In the genomic region with DNA sequence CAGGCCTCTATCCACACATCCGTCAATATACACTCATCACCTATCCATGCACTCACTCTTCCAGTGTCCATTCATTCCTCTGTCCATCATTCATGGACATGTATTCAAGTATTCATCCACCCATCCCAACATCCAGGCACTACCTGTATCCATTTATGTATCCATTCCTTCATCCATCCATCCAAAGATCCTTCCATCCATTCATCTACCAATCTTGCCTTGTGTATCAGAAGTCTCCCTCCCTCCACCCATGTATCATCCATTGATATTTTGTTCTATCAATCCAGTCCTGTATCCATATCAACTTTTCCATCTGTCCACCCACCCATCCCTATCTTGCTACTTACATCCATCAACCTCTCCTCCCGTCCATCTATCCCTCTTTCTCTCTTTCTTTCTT, we compare ENCODE assay signal across 31 cellular contexts. TPM values are rescaled to one million over a fixed set of nuclear protein-coding genes. Genes with fewer than 3 reads are reported as not detected.
"Had no signal": no experiment of that assay in that cellular context is flagged by ENCODE, and none has a peak within 500 bp of the region (broad histone marks: within the 10 kb centered on the region; RNA-seq: fewer than 3 reads in every experiment).

No MANE protein-coding gene starts in this region.

- H3K27ac Mint-ChIP-seq: activated B cell treated with CpG ODN at 0.5 μM for 24 hours; activated CD4-positive, alpha-beta memory T cell treated with anti-CD3 and anti-CD28 coated beads for 36 hours; activated CD4-positive, alpha-beta T cell treated with anti-CD3 and anti-CD28 coated beads, Interleukin-2, amount 10 ng/mL, durations not matched to agents 24 days and 14 days; activated CD8-positive, alpha-beta T cell treated with anti-CD3 and anti-CD28 coated beads for 36 hours; activated naive CD4-positive, alpha-beta T cell treated with anti-CD3 and anti-CD28 coated beads, Interleukin-2, amount 50 U/mL, for 72 hours; activated naive CD8-positive, alpha-beta T cell treated with anti-CD3 and anti-CD28 coated beads for 36 hours; activated T-cell treated with anti-CD3 and anti-CD28 coated beads, Interleukin-2, amount 50 U/mL, for 72 hours; activated T-helper 1 cell treated with anti-CD3 and anti-CD28 coated beads, Interleukin-12 subunit alpha, Interleukin-12 subunit beta, Interleukin-2, Interleukin-4 antibody, amounts not matched to agents 30 ng/mL and 10 ng/mL and 1 ng/mL, durations not matched to agents 14 hours and 24 hours and 36 hours; activated T-helper 17 cell treated with anti-CD3 and anti-CD28 coated beads, Interleukin-2, amount 50 U/mL, for 72 hours; T-cell; T-helper 1 cell treated with Interleukin-12 subunit alpha and Interleukin-12 subunit beta and Interleukin-4 antibody, amounts not matched to agents 30 μg/mL and 1 μg/mL, for 36 hours; T-helper 2 cell treated with Interferon-gamma antibody and Interleukin-4, amounts not matched to agents 5 μg/mL and 100 μg/mL, for 36 hours had no signal

- H3K27me3 ChIP-seq: body of pancreas had no signal

- H3K4me1 ChIP-seq: breast epithelium had no signal

- DNase-seq: activated B cell treated with CpG ODN at 0.5 μM for 24 hours; activated CD4-positive, alpha-beta memory T cell treated with anti-CD3 and anti-CD28 coated beads for 36 hours; activated CD4-positive, alpha-beta T cell treated with anti-CD3 and anti-CD28 coated beads for 4 hours; activated CD4-positive, alpha-beta T cell treated with anti-CD3 and anti-CD28 coated beads, Interleukin-2, amount 10 ng/mL, durations not matched to agents 24 days and 14 days; activated CD4-positive, alpha-beta T cell treated with anti-CD3 and anti-CD28 coated beads, Interleukin-2, amount 50 U/mL, for 1 hour; activated CD4-positive, alpha-beta T cell treated with anti-CD3 and anti-CD28 coated beads, Interleukin-2, amount 50 U/mL, for 4 hours; activated CD4-positive, CD25-positive, alpha-beta regulatory T cell treated with anti-CD3 and anti-CD28 coated beads, Interleukin-2, amount 50 U/mL, for 72 hours; activated gamma-delta T cell treated with Interleukin-2 at 50 U/mL for 16 hours; activated naive CD4-positive, alpha-beta T cell; activated naive CD4-positive, alpha-beta T cell treated with anti-CD3 and anti-CD28 coated beads for 36 hours; activated naive CD8-positive, alpha-beta T cell treated with anti-CD3 and anti-CD28 coated beads for 36 hours; activated T-cell treated with anti-CD3 and anti-CD28 coated beads for 4 hours; activated T-cell treated with anti-CD3 and anti-CD28 coated beads, Interleukin-2, amount 50 U/mL, for 1 hour; activated T-cell treated with anti-CD3 and anti-CD28 coated beads, Interleukin-2, amount 50 U/mL, for 4 hours; activated T-cell treated with anti-CD3 and anti-CD28 coated beads, Interleukin-2, amount 50 U/mL, for 72 hours; adrenal gland; amniotic stem cell; brain microvascular endothelial cell; central memory CD4-positive, alpha-beta T cell; T-cell; T-helper 2 cell; T-helper 9 cell had no signal

- H3K4me1 Mint-ChIP-seq: activated B cell treated with CpG ODN at 0.5 μM for 24 hours; activated CD4-positive, alpha-beta T cell treated with anti-CD3 and anti-CD28 coated beads, Interleukin-2, amount 10 ng/mL, durations not matched to agents 24 days and 14 days; activated naive CD8-positive, alpha-beta T cell treated with anti-CD3 and anti-CD28 coated beads for 36 hours; activated T-helper 17 cell treated with anti-CD3 and anti-CD28 coated beads, Interleukin-2, amount 50 U/mL, for 72 hours had no signal

- ATAC-seq: activated CD8-positive, alpha-beta T cell treated with anti-CD3 and anti-CD28 coated beads for 36 hours; activated naive CD4-positive, alpha-beta T cell treated with anti-CD3 and anti-CD28 coated beads, Interleukin-2, amount 50 U/mL, for 72 hours; activated T-cell treated with anti-CD3 and anti-CD28 coated beads, Interleukin-2, amount 50 U/mL, for 4 hours; activated T-cell treated with anti-CD3 and anti-CD28 coated beads, Interleukin-2, amount 50 U/mL, for 72 hours; activated T-helper 17 cell treated with anti-CD3 and anti-CD28 coated beads, Interleukin-2, amount 50 U/mL, for 72 hours; body of pancreas; T-cell had no signal

- H3K9me3 Mint-ChIP-seq: activated CD4-positive, alpha-beta T cell treated with anti-CD3 and anti-CD28 coated beads, Interleukin-2, amount 10 ng/mL, durations not matched to agents 24 days and 14 days; activated CD8-positive, alpha-beta T cell treated with anti-CD3 and anti-CD28 coated beads for 36 hours; activated naive CD4-positive, alpha-beta T cell treated with anti-CD3 and anti-CD28 coated beads for 36 hours; activated naive CD4-positive, alpha-beta T cell treated with anti-CD3 and anti-CD28 coated beads, Interleukin-2, amount 50 U/mL, for 72 hours; activated naive CD8-positive, alpha-beta T cell treated with anti-CD3 and anti-CD28 coated beads for 36 hours; activated T-cell treated with anti-CD3 and anti-CD28 coated beads, Interleukin-2, amount 50 U/mL, for 4 hours; activated T-cell treated with anti-CD3 and anti-CD28 coated beads, Interleukin-2, amount 50 U/mL, for 72 hours; activated T-helper 1 cell treated with anti-CD3 and anti-CD28 coated beads, Interleukin-12 subunit alpha, Interleukin-12 subunit beta, Interleukin-2, Interleukin-4 antibody, amounts not matched to agents 30 ng/mL and 10 ng/mL and 1 ng/mL, durations not matched to agents 14 hours and 24 hours and 36 hours; activated T-helper 17 cell treated with anti-CD3 and anti-CD28 coated beads, Interleukin-2, amount 50 U/mL, for 72 hours; T-cell; T-helper 1 cell treated with Interleukin-12 subunit alpha and Interleukin-12 subunit beta and Interleukin-4 antibody, amounts not matched to agents 30 μg/mL and 1 μg/mL, for 36 hours; T-helper 2 cell treated with Interferon-gamma antibody and Interleukin-4, amounts not matched to agents 5 μg/mL and 100 μg/mL, for 36 hours had no signal

- H3K36me3 Mint-ChIP-seq: activated CD4-positive, alpha-beta memory T cell treated with anti-CD3 and anti-CD28 coated beads for 36 hours; activated naive CD4-positive, alpha-beta T cell treated with anti-CD3 and anti-CD28 coated beads, Interleukin-2, amount 50 U/mL, for 72 hours; activated naive CD8-positive, alpha-beta T cell treated with anti-CD3 and anti-CD28 coated beads for 36 hours; T-cell had no signal

- H3K4me3 ChIP-seq: adrenal gland, body of pancreas, breast epithelium had no signal

- H3K4me3 Mint-ChIP-seq: activated B cell treated with CpG ODN at 0.5 μM for 24 hours; activated CD4-positive, alpha-beta memory T cell treated with anti-CD3 and anti-CD28 coated beads for 36 hours; activated CD4-positive, alpha-beta T cell treated with anti-CD3 and anti-CD28 coated beads, Interleukin-2, amount 10 ng/mL, durations not matched to agents 24 days and 14 days; activated CD8-positive, alpha-beta T cell treated with anti-CD3 and anti-CD28 coated beads for 36 hours; activated naive CD4-positive, alpha-beta T cell treated with anti-CD3 and anti-CD28 coated beads for 36 hours; activated naive CD8-positive, alpha-beta T cell treated with anti-CD3 and anti-CD28 coated beads for 36 hours; activated T-cell treated with anti-CD3 and anti-CD28 coated beads, Interleukin-2, amount 50 U/mL, for 4 hours; activated T-cell treated with anti-CD3 and anti-CD28 coated beads, Interleukin-2, amount 50 U/mL, for 72 hours; activated T-helper 1 cell treated with anti-CD3 and anti-CD28 coated beads, Interleukin-12 subunit alpha, Interleukin-12 subunit beta, Interleukin-2, Interleukin-4 antibody, amounts not matched to agents 30 ng/mL and 10 ng/mL and 1 ng/mL, durations not matched to agents 14 hours and 24 hours and 36 hours; activated T-helper 17 cell treated with anti-CD3 and anti-CD28 coated beads, Interleukin-2, amount 50 U/mL, for 72 hours; T-cell; T-helper 1 cell treated with Interleukin-12 subunit alpha and Interleukin-12 subunit beta and Interleukin-4 antibody, amounts not matched to agents 30 μg/mL and 1 μg/mL, for 36 hours; T-helper 2 cell treated with Interferon-gamma antibody and Interleukin-4, amounts not matched to agents 5 μg/mL and 100 μg/mL, for 36 hours had no signal

- H3K9me3 ChIP-seq: adrenal gland, body of pancreas, breast epithelium had no signal

- H3K27ac ChIP-seq: adrenal gland, body of pancreas, brain microvascular endothelial cell, breast epithelium, VCaP had no signal

- H3K36me3 ChIP-seq: adrenal gland, brain microvascular endothelial cell, breast epithelium had no signal

RNA-seq across cellular contexts. Expression of a gene that starts 4.0 kb away (rescaled TPM):
- total RNA-seq: activated B cell treated with CpG ODN at 0.5 μM for 24 hours had no signal
